Comparison of ENCODE assay signal across 18 cellular contexts in the genomic region with DNA sequence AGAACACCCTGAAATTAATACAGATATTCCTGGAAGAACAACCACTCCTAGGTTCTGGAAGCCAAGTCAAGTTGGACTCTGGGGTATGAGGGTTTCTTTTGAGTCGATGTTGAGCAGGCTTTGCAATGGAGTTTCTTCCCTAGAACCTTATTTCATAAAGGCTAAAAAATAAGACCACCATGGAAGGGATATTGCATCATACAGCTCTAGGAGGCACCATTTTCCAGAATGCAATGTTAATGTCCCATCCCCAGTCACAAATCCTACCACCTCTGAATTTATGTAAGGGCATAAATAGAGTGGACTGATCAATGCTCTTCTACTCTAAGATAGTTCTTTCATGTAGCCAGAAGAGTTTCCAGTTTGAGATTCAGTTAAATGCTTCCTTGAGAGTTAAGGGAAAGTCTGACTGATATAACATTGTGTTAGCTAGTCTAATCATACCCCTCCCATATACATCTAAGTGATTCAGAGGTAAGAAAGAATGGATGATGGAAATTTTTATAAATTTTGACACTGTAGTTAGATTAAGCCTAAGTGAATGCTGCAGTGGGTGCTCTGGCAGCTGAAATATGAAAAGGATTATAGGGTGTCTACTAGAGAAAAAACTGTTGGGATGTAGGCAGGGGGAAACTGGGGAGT. TPM values are rescaled to one million over a fixed set of nuclear protein-coding genes. Genes with fewer than 3 reads are reported as not detected.
DNase-seq lines count a peak whose midpoint lies in the region; ATAC-seq, FAIRE-seq and TF ChIP-seq lines count a peak whose summit lies in the region.
"Had no signal": no experiment of that assay in that cellular context is flagged by ENCODE, and none has a peak within 500 bp of the region (broad histone marks: within the 10 kb centered on the region; RNA-seq: fewer than 3 reads in every experiment).

No MANE protein-coding gene starts in this region.

- H3K4me3 Mint-ChIP-seq in activated CD8-positive, alpha-beta T cell treated with anti-CD3 and anti-CD28 coated beads for 36 hours = peak overlapping the region; percentile 60
- no peak overlapping the region for H3K4me3 Mint-ChIP-seq in activated CD8-positive, alpha-beta T cell treated with anti-CD3 and anti-CD28 coated beads, Interleukin-2, amount 10 ng/mL, durations not matched to agents 7 days and 5 days
- peak overlapping the region; percentile 11 for H3K4me3 Mint-ChIP-seq in activated naive CD8-positive, alpha-beta T cell treated with anti-CD3 and anti-CD28 coated beads, Interleukin-2, amount 10 ng/mL, durations not matched to agents 7 days and 5 days
- H3K4me3 Mint-ChIP-seq in stimulated activated memory B cell treated with anti-CD40 and anti-IgM and Interleukin-4, amounts not matched to agents 10 μg/mL and 1 μg/mL and 100 μg/mL, for 72 hours = no peak overlapping the region
- H3K4me3 Mint-ChIP-seq: H9 had no signal

- TF ChIP-seq POLR2A in GM12892 (IDR thresholded peaks at IDR 0.05; ENCODE audit: low read depth, low read length) = no peak

- intact Hi-C loops in activated CD8-positive, alpha-beta T cell treated with anti-CD3 and anti-CD28 coated beads for 36 hours (cut with micrococcal nuclease) = no loop called here

- peak; percentile 57 for ATAC-seq in activated CD8-positive, alpha-beta T cell treated with anti-CD3 and anti-CD28 coated beads for 36 hours
- ATAC-seq in activated CD8-positive, alpha-beta T cell treated with anti-CD3 and anti-CD28 coated beads, Interleukin-2, amount 10 ng/mL, durations not matched to agents 7 days and 5 days = no peak
- ATAC-seq in activated naive CD8-positive, alpha-beta T cell treated with anti-CD3 and anti-CD28 coated beads, Interleukin-2, amount 10 ng/mL, durations not matched to agents 7 days and 5 days (ENCODE audit: low read depth) = no peak
- no peak for ATAC-seq in stimulated activated memory B cell treated with anti-CD40 and anti-IgM and Interleukin-4, amounts not matched to agents 10 μg/mL and 1 μg/mL and 100 μg/mL, for 72 hours
- ATAC-seq: left lobe of liver had no signal

- POLR2A ChIA-PET in activated CD8-positive, alpha-beta T cell treated with anti-CD3 and anti-CD28 coated beads for 36 hours (lab: Charles Lee) = interaction anchor here (1.1 to 1.2 kb wide), 2 partner anchors 10 to 14 kb away, joined by 3 read pairs; no protein-coding TSS in a partner anchor
- POLR2A ChIA-PET in activated CD8-positive, alpha-beta T cell treated with anti-CD3 and anti-CD28 coated beads, Interleukin-2, amount 10 ng/mL, durations not matched to agents 7 days and 5 days (lab: Charles Lee) = interaction anchor here (0.6 to 1.0 kb wide), 2 partner anchors 23 to 105 kb away, joined by 3 read pairs; no protein-coding TSS in a partner anchor
- POLR2A ChIA-PET in activated naive CD8-positive, alpha-beta T cell treated with anti-CD3 and anti-CD28 coated beads, Interleukin-2, amount 10 ng/mL, durations not matched to agents 7 days and 5 days (lab: Charles Lee) = no interaction called here

- H3K9me3 Mint-ChIP-seq in activated CD8-positive, alpha-beta T cell treated with anti-CD3 and anti-CD28 coated beads for 36 hours = no peaks in the 10 kb centered on the region
- H3K9me3 Mint-ChIP-seq in activated CD8-positive, alpha-beta T cell treated with anti-CD3 and anti-CD28 coated beads, Interleukin-2, amount 10 ng/mL, durations not matched to agents 7 days and 5 days (ENCODE audit: insufficient read depth) = no peaks in the 10 kb centered on the region
- no peaks in the 10 kb centered on the region for H3K9me3 Mint-ChIP-seq in activated naive CD8-positive, alpha-beta T cell treated with anti-CD3 and anti-CD28 coated beads, Interleukin-2, amount 10 ng/mL, durations not matched to agents 7 days and 5 days
- peaks cover 3% of the 10 kb centered on the region for H3K9me3 Mint-ChIP-seq in stimulated activated memory B cell treated with anti-CD40 and anti-IgM and Interleukin-4, amounts not matched to agents 10 μg/mL and 1 μg/mL and 100 μg/mL, for 72 hours
- H3K9me3 Mint-ChIP-seq: H9 had no signal

- peak; percentile 30 for FAIRE-seq in GM12892 (lab: Jason Lieb, UNC)

- peaks cover 22% of the 10 kb centered on the region for H3K36me3 Mint-ChIP-seq in activated CD8-positive, alpha-beta T cell treated with anti-CD3 and anti-CD28 coated beads for 36 hours (ENCODE audit: low read depth)
- H3K36me3 Mint-ChIP-seq in activated CD8-positive, alpha-beta T cell treated with anti-CD3 and anti-CD28 coated beads, Interleukin-2, amount 10 ng/mL, durations not matched to agents 7 days and 5 days (ENCODE audit: low read depth) = peaks cover 61% of the 10 kb centered on the region
- peaks cover 44% of the 10 kb centered on the region for H3K36me3 Mint-ChIP-seq in activated naive CD8-positive, alpha-beta T cell treated with anti-CD3 and anti-CD28 coated beads, Interleukin-2, amount 10 ng/mL, durations not matched to agents 7 days and 5 days
- H3K36me3 Mint-ChIP-seq in stimulated activated memory B cell treated with anti-CD40 and anti-IgM and Interleukin-4, amounts not matched to agents 10 μg/mL and 1 μg/mL and 100 μg/mL, for 72 hours = peaks cover 29% of the 10 kb centered on the region

- CTCF ChIA-PET in activated CD8-positive, alpha-beta T cell treated with anti-CD3 and anti-CD28 coated beads for 36 hours (lab: Charles Lee) = interaction anchor here (1.0 to 4.1 kb wide), 4 partner anchors 10 to 108 kb away, joined by 3 to 16 read pairs (median 4); no protein-coding TSS in a partner anchor
- CTCF ChIA-PET in activated CD8-positive, alpha-beta T cell treated with anti-CD3 and anti-CD28 coated beads, Interleukin-2, amount 10 ng/mL, durations not matched to agents 7 days and 5 days (lab: Charles Lee) = interaction anchor here (1.2 kb wide), 1 partner anchor 10 kb away, joined by 4 read pairs; no protein-coding TSS in a partner anchor

- peaks cover 82% of the 10 kb centered on the region for H3K4me1 Mint-ChIP-seq in activated CD8-positive, alpha-beta T cell treated with anti-CD3 and anti-CD28 coated beads for 36 hours (ENCODE audit: low read depth)
- peaks cover 72% of the 10 kb centered on the region for H3K4me1 Mint-ChIP-seq in activated CD8-positive, alpha-beta T cell treated with anti-CD3 and anti-CD28 coated beads, Interleukin-2, amount 10 ng/mL, durations not matched to agents 7 days and 5 days (ENCODE audit: low read depth)
- H3K4me1 Mint-ChIP-seq in activated naive CD8-positive, alpha-beta T cell treated with anti-CD3 and anti-CD28 coated beads, Interleukin-2, amount 10 ng/mL, durations not matched to agents 7 days and 5 days = peaks cover 63% of the 10 kb centered on the region
- H3K4me1 Mint-ChIP-seq in stimulated activated memory B cell treated with anti-CD40 and anti-IgM and Interleukin-4, amounts not matched to agents 10 μg/mL and 1 μg/mL and 100 μg/mL, for 72 hours = peaks cover 83% of the 10 kb centered on the region

- TF ChIP-seq CTCF in activated CD8-positive, alpha-beta T cell treated with anti-CD3 and anti-CD28 coated beads for 36 hours (IDR thresholded peaks at IDR 0.05) = no peak

- H3K27me3 Mint-ChIP-seq in activated CD8-positive, alpha-beta T cell treated with anti-CD3 and anti-CD28 coated beads for 36 hours = no peaks in the 10 kb centered on the region
- no peaks in the 10 kb centered on the region for H3K27me3 Mint-ChIP-seq in activated CD8-positive, alpha-beta T cell treated with anti-CD3 and anti-CD28 coated beads, Interleukin-2, amount 10 ng/mL, durations not matched to agents 7 days and 5 days (ENCODE audit: low read depth)
- no peaks in the 10 kb centered on the region for H3K27me3 Mint-ChIP-seq in activated naive CD8-positive, alpha-beta T cell treated with anti-CD3 and anti-CD28 coated beads, Interleukin-2, amount 10 ng/mL, durations not matched to agents 7 days and 5 days
- no peaks in the 10 kb centered on the region for H3K27me3 Mint-ChIP-seq in stimulated activated memory B cell treated with anti-CD40 and anti-IgM and Interleukin-4, amounts not matched to agents 10 μg/mL and 1 μg/mL and 100 μg/mL, for 72 hours

- no peak for DNase-seq in activated CD8-positive, alpha-beta T cell treated with anti-CD3 and anti-CD28 coated beads for 36 hours
- DNase-seq in activated CD8-positive, alpha-beta T cell treated with anti-CD3 and anti-CD28 coated beads, Interleukin-2, amount 10 ng/mL, durations not matched to agents 7 days and 5 days = no peak
- DNase-seq in GM12892 (ENCODE audit: insufficient read length) (no peak), ecto neural progenitor cell (ENCODE audit: low spot score) (no peak), OCI-M1 (lab: John Stamatoyannopoulos, UW) (no peak)
- DNase-seq in activated naive CD8-positive, alpha-beta T cell treated with anti-CD3 and anti-CD28 coated beads, Interleukin-2, amount 10 ng/mL, durations not matched to agents 7 days and 5 days = no peak
- no peak for DNase-seq in stimulated activated CD4-positive, alpha-beta T cell treated with anti-CD3 and anti-CD28 coated beads, Interleukin-12 subunit alpha, Interleukin-12 subunit beta, amount 100 ng/mL, for 4 hours
- DNase-seq: ACHN, H9, NCI-H2029, nucleus accumbens, Right ventricle myocardium superior, trophoblast cell, WERI-Rb-1 had no signal

- peak overlapping the region; percentile 86 for H3K27ac Mint-ChIP-seq in activated CD8-positive, alpha-beta T cell treated with anti-CD3 and anti-CD28 coated beads for 36 hours
- H3K27ac Mint-ChIP-seq in activated CD8-positive, alpha-beta T cell treated with anti-CD3 and anti-CD28 coated beads, Interleukin-2, amount 10 ng/mL, durations not matched to agents 7 days and 5 days = no peak overlapping the region
- peak overlapping the region; percentile 47 for H3K27ac Mint-ChIP-seq in activated naive CD8-positive, alpha-beta T cell treated with anti-CD3 and anti-CD28 coated beads, Interleukin-2, amount 10 ng/mL, durations not matched to agents 7 days and 5 days
- peak overlapping the region; percentile 64 for H3K27ac Mint-ChIP-seq in stimulated activated memory B cell treated with anti-CD40 and anti-IgM and Interleukin-4, amounts not matched to agents 10 μg/mL and 1 μg/mL and 100 μg/mL, for 72 hours
- H3K27ac Mint-ChIP-seq: H9 had no signal

RNA-seq across cellular contexts. Expression of gene ARHGAP15, which starts 22.0 kb away (rescaled TPM):
- total RNA-seq in activated CD8-positive, alpha-beta T cell treated with anti-CD3 and anti-CD28 coated beads for 36 hours = 10 to 100 TPM; 71.3 to 72.8 TPM
- 100 to 1,000 TPM; 154 to 158 TPM for total RNA-seq in activated CD8-positive, alpha-beta T cell treated with anti-CD3 and anti-CD28 coated beads, Interleukin-2, amount 10 ng/mL, durations not matched to agents 7 days and 5 days
- polyA plus RNA-seq in GM12892 (2012; ENCODE audit: missing spikeins) = 71.4 TPM
- 100 to 1,000 TPM; 141 TPM for total RNA-seq in activated naive CD8-positive, alpha-beta T cell treated with anti-CD3 and anti-CD28 coated beads, Interleukin-2, amount 10 ng/mL, durations not matched to agents 7 days and 5 days
- total RNA-seq: cardiac muscle cell, H9, renal cortical epithelial cell had no signal
- polyA plus RNA-seq: cardiac muscle cell had no signal

Comparison
In these comparisons a context has a peak if more than half of its experiments do, and no peak if none do; other contexts are left out.
1. H3K4me3 Mint-ChIP-seq: peak in activated CD8-positive, alpha-beta T cell treated with anti-CD3 and anti-CD28 coated beads for 36 hours (single experiment) and activated naive CD8-positive, alpha-beta T cell treated with anti-CD3 and anti-CD28 coated beads, Interleukin-2, amount 10 ng/mL, durations not matched to agents 7 days and 5 days (single experiment); none in activated CD8-positive, alpha-beta T cell treated with anti-CD3 and anti-CD28 coated beads, Interleukin-2, amount 10 ng/mL, durations not matched to agents 7 days and 5 days (single experiment) and stimulated activated memory B cell treated with anti-CD40 and anti-IgM and Interleukin-4, amounts not matched to agents 10 μg/mL and 1 μg/mL and 100 μg/mL, for 72 hours (single experiment).